8 cellular contexts compared by ENCODE assay signal in genomic region chr2:39620067-39620466, GRCh38. TPM values are rescaled to one million over a fixed set of nuclear protein-coding genes. Genes with fewer than 3 reads are reported as not detected.
A peak's percentile ranks its signal among the peaks of the same experiment; 100 is the strongest.
DNase-seq lines count a peak whose midpoint lies in the region; ATAC-seq and TF ChIP-seq lines count a peak whose summit lies in the region.

No MANE protein-coding gene starts in this region.

- H3K27ac Mint-ChIP-seq in progenitor cell of endocrine pancreas: no peak overlapping the region

- no peaks in the 10 kb centered on the region for H3K4me1 Mint-ChIP-seq in progenitor cell of endocrine pancreas (ENCODE audit: low read depth)

- ATAC-seq in omental fat pad (ENCODE audit: low FRiP score) (peak; percentile 48), HG02610 (IDR thresholded peaks at IDR 0.05; ENCODE audit: unreplicated experiment) (no peak)

- TF ChIP-seq CTCF in omental fat pad (IDR thresholded peaks at IDR 0.05) (no peak), progenitor cell of endocrine pancreas (IDR thresholded peaks at IDR 0.05; ENCODE audit: unreplicated experiment) (no peak)

- peaks cover 5% of the 10 kb centered on the region for H3K27me3 Mint-ChIP-seq in progenitor cell of endocrine pancreas

- peak; percentile 93 for DNase-seq in ELR (ENCODE audit: low read depth)
- DNase-seq in NCI-H226: peak; percentile 84
- DNase-seq in dedifferentiated amniotic fluid mesenchymal stem cell (ENCODE audit: extremely low spot score): peak; percentile 30
- peak; percentile 41 for DNase-seq in omental fat pad (ENCODE audit: low spot score)
- DNase-seq in central memory CD4-positive, alpha-beta T cell: no peak
- DNase-seq in progenitor cell of endocrine pancreas (ENCODE audit: low spot score, unreplicated experiment): no peak
- DNase-seq in NK-92 treated with Interleukin-12 subunit alpha and Interleukin-12 subunit beta, amount 100 ng/mL, for 24 hours (lab: John Stamatoyannopoulos, UW): no peak

- no peaks in the 10 kb centered on the region for H3K9me3 Mint-ChIP-seq in progenitor cell of endocrine pancreas (ENCODE audit: low read depth)

- H3K36me3 Mint-ChIP-seq in progenitor cell of endocrine pancreas (ENCODE audit: insufficient read depth): no peaks in the 10 kb centered on the region

- no peak overlapping the region for H3K4me3 Mint-ChIP-seq in progenitor cell of endocrine pancreas (ENCODE audit: low read depth)

RNA-seq across cellular contexts. Expression of gene TMEM178A, which starts 45.6 kb away (rescaled TPM):
- total RNA-seq in omental fat pad: 1 to 10 TPM; 1.6 to 2.0 (median 1.8) TPM
- total RNA-seq in progenitor cell of endocrine pancreas: 28.7 and 32.9 TPM in 2 replicates

Comparison
In these comparisons a context has a peak if more than half of its experiments do, and no peak if none do; other contexts are left out.
1. DNase-seq: peak in ELR (single experiment), NCI-H226 (single experiment), dedifferentiated amniotic fluid mesenchymal stem cell (single experiment) and omental fat pad (single experiment); none in central memory CD4-positive, alpha-beta T cell (single experiment), progenitor cell of endocrine pancreas (single experiment) and NK-92 treated with Interleukin-12 subunit alpha and Interleukin-12 subunit beta, amount 100 ng/mL, for 24 hours (single experiment).